30 cellular contexts compared by ENCODE assay signal in genomic region chr9:133741716-133742115, GRCh38.
"Had no signal": no experiment of that assay in that cellular context is flagged by ENCODE, and none has a peak within 500 bp of the region (broad histone marks: within the 10 kb centered on the region; RNA-seq: fewer than 3 reads in every experiment).

No MANE protein-coding gene starts in this region.

- H3K9me3 ChIP-seq: ascending aorta, body of pancreas had no signal

- H3K36me3 Mint-ChIP-seq: activated naive CD4-positive, alpha-beta T cell treated with anti-CD3 and anti-CD28 coated beads, Interleukin-2, amount 50 U/mL, for 72 hours; WTC11 had no signal

- FAIRE-seq: bronchial epithelial cell had no signal

- H3K27me3 ChIP-seq: ascending aorta, body of pancreas had no signal

- H3K4me3 Mint-ChIP-seq: activated CD8-positive, alpha-beta T cell treated with anti-CD3 and anti-CD28 coated beads, Interleukin-2, amount 10 ng/mL, durations not matched to agents 7 days and 5 days; activated naive CD8-positive, alpha-beta T cell treated with anti-CD3 and anti-CD28 coated beads, Interleukin-2, amount 50 U/mL, for 24 hours; IgD-negative memory B cell; T-helper 17 cell; WTC11 had no signal

- H3K9me3 Mint-ChIP-seq: activated naive CD4-positive, alpha-beta T cell treated with anti-CD3 and anti-CD28 coated beads, Interleukin-2, amount 50 U/mL, for 72 hours; activated naive CD8-positive, alpha-beta T cell treated with anti-CD3 and anti-CD28 coated beads, Interleukin-2, amount 50 U/mL, for 24 hours; IgD-negative memory B cell had no signal

- H3K36me3 ChIP-seq: ascending aorta had no signal

- ATAC-seq: activated CD8-positive, alpha-beta T cell treated with anti-CD3 and anti-CD28 coated beads, Interleukin-2, amount 10 ng/mL, durations not matched to agents 7 days and 5 days; activated naive CD4-positive, alpha-beta T cell treated with anti-CD3 and anti-CD28 coated beads, Interleukin-2, amount 50 U/mL, for 72 hours; activated naive CD8-positive, alpha-beta T cell treated with anti-CD3 and anti-CD28 coated beads, Interleukin-2, amount 50 U/mL, for 24 hours; body of pancreas; Panc1; T-helper 17 cell; WTC11 had no signal

- DNase-seq: activated CD4-positive, alpha-beta T cell treated with anti-CD3 and anti-CD28 coated beads for 48 hours; activated CD4-positive, alpha-beta T cell treated with anti-CD3 and anti-CD28 coated beads, Interleukin-2, amount 50 U/mL, for 4 hours; activated CD4-positive, CD25-positive, alpha-beta regulatory T cell treated with anti-CD3 and anti-CD28 coated beads, Interleukin-2, amount 50 U/mL, for 72 hours; activated CD8-positive, alpha-beta memory T cell treated with anti-CD3 and anti-CD28 coated beads, Interleukin-2, amount 50 U/mL, for 48 hours; activated CD8-positive, alpha-beta T cell treated with anti-CD3 and anti-CD28 coated beads, Interleukin-2, amount 10 ng/mL, durations not matched to agents 7 days and 5 days; activated naive CD4-positive, alpha-beta T cell treated with Interleukin-2 at 50 U/mL for 16 hours; activated naive CD8-positive, alpha-beta T cell treated with anti-CD3 and anti-CD28 coated beads, Interleukin-2, amount 50 U/mL, for 24 hours; activated T-cell treated with anti-CD3 and anti-CD28 coated beads, Interleukin-2, amount 50 U/mL, for 1 hour; amniotic stem cell; body of pancreas; KG1; NCI-H1048; NCI-H1417; NCI-H1930; NCI-H2171; NCI-H2227 treated with DMSO at 0.1 percent for 48 hours; NCI-H446 treated with DMSO at 0.1 percent for 48 hours; NCI-H524 treated with DMSO at 0.1 percent for 48 hours; NCI-H82; OCI-M1; RPMI8226; SHP77; T-helper 17 cell; T-helper 9 cell had no signal

- H3K27ac ChIP-seq: ascending aorta, body of pancreas had no signal

- H3K4me1 ChIP-seq: ascending aorta had no signal

- H3K4me3 ChIP-seq: ascending aorta, body of pancreas had no signal

- H3K27ac Mint-ChIP-seq: activated CD8-positive, alpha-beta T cell treated with anti-CD3 and anti-CD28 coated beads, Interleukin-2, amount 10 ng/mL, durations not matched to agents 7 days and 5 days; activated naive CD4-positive, alpha-beta T cell treated with anti-CD3 and anti-CD28 coated beads, Interleukin-2, amount 50 U/mL, for 72 hours; activated naive CD8-positive, alpha-beta T cell treated with anti-CD3 and anti-CD28 coated beads, Interleukin-2, amount 50 U/mL, for 24 hours; IgD-negative memory B cell; T-helper 17 cell; WTC11 had no signal
